Comparison of ENCODE assay signal across 1 cellular context in the genomic region with DNA sequence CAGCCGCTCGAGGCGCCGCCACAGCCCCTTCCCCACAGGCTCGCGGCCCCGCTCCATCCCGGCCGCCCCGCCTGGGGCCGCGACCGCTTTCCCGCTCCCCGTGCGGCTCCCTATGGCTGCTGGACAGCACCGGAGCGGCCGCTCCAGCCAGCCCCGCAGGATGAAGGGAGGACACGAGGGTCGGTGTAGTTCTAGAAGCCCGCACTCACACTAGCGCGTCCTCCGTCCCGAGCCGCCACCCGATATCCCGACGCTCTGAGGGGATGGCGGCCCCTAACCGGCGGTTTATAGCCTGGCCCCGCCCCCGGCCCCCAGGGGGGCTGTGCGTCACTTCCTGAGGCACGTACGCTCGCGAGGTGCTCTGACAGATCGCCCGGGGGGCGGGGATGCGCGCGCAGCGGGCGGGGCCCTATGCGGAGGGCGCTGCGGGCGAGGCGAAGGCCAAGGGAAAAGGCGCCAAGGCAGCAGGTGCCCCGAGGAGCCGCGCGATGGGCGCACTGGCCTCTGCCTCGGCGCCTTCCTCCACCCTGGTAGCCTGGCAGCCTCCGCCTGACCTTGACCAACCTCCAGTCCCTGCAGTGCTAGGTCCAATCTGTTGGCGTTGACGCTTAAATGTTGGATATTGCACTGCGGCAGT.
A peak's percentile ranks its signal among the peaks of the same experiment; 100 is the strongest.
TF ChIP-seq lines count a peak whose summit lies in the region.

Gene TFRC (minus strand): TSS at position 257 of the 637 bp plus-strand sequence. CDS start 4,991 bp downstream, outside the sequence.

TF ChIP-seq in K562, 482 proteins besides CTCF, POLR2A, EP300 and RAD21 (continued from another document and continues in another):
- TF ChIP-seq, protein P1, sequence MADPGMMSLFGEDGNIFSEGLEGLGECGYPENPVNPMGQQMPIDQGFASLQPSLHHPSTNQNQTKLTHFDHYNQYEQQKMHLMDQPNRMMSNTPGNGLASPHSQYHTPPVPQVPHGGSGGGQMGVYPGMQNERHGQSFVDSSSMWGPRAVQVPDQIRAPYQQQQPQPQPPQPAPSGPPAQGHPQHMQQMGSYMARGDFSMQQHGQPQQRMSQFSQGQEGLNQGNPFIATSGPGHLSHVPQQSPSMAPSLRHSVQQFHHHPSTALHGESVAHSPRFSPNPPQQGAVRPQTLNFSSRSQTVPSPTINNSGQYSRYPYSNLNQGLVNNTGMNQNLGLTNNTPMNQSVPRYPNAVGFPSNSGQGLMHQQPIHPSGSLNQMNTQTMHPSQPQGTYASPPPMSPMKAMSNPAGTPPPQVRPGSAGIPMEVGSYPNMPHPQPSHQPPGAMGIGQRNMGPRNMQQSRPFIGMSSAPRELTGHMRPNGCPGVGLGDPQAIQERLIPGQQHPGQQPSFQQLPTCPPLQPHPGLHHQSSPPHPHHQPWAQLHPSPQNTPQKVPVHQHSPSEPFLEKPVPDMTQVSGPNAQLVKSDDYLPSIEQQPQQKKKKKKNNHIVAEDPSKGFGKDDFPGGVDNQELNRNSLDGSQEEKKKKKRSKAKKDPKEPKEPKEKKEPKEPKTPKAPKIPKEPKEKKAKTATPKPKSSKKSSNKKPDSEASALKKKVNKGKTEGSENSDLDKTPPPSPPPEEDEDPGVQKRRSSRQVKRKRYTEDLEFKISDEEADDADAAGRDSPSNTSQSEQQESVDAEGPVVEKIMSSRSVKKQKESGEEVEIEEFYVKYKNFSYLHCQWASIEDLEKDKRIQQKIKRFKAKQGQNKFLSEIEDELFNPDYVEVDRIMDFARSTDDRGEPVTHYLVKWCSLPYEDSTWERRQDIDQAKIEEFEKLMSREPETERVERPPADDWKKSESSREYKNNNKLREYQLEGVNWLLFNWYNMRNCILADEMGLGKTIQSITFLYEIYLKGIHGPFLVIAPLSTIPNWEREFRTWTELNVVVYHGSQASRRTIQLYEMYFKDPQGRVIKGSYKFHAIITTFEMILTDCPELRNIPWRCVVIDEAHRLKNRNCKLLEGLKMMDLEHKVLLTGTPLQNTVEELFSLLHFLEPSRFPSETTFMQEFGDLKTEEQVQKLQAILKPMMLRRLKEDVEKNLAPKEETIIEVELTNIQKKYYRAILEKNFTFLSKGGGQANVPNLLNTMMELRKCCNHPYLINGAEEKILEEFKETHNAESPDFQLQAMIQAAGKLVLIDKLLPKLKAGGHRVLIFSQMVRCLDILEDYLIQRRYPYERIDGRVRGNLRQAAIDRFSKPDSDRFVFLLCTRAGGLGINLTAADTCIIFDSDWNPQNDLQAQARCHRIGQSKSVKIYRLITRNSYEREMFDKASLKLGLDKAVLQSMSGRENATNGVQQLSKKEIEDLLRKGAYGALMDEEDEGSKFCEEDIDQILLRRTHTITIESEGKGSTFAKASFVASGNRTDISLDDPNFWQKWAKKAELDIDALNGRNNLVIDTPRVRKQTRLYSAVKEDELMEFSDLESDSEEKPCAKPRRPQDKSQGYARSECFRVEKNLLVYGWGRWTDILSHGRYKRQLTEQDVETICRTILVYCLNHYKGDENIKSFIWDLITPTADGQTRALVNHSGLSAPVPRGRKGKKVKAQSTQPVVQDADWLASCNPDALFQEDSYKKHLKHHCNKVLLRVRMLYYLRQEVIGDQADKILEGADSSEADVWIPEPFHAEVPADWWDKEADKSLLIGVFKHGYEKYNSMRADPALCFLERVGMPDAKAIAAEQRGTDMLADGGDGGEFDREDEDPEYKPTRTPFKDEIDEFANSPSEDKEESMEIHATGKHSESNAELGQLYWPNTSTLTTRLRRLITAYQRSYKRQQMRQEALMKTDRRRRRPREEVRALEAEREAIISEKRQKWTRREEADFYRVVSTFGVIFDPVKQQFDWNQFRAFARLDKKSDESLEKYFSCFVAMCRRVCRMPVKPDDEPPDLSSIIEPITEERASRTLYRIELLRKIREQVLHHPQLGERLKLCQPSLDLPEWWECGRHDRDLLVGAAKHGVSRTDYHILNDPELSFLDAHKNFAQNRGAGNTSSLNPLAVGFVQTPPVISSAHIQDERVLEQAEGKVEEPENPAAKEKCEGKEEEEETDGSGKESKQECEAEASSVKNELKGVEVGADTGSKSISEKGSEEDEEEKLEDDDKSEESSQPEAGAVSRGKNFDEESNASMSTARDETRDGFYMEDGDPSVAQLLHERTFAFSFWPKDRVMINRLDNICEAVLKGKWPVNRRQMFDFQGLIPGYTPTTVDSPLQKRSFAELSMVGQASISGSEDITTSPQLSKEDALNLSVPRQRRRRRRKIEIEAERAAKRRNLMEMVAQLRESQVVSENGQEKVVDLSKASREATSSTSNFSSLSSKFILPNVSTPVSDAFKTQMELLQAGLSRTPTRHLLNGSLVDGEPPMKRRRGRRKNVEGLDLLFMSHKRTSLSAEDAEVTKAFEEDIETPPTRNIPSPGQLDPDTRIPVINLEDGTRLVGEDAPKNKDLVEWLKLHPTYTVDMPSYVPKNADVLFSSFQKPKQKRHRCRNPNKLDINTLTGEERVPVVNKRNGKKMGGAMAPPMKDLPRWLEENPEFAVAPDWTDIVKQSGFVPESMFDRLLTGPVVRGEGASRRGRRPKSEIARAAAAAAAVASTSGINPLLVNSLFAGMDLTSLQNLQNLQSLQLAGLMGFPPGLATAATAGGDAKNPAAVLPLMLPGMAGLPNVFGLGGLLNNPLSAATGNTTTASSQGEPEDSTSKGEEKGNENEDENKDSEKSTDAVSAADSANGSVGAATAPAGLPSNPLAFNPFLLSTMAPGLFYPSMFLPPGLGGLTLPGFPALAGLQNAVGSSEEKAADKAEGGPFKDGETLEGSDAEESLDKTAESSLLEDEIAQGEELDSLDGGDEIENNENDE (IDR thresholded peaks at IDR 0.05; ENCODE audit: low read depth, low read length) = no peak
- TF ChIP-seq GTF2F1 (IDR thresholded peaks at IDR 0.05; ENCODE audit: low read depth, low read length) (peak; percentile 97), ARID2 (IDR thresholded peaks at IDR 0.05) (no peak), ZNF184 (CRISPR knock-in tag; IDR thresholded peaks at IDR 0.05) (no peak), IFI16 (CRISPR knock-in tag; IDR thresholded peaks at IDR 0.05) (no peak), ETS1 (conservative IDR thresholded peaks at IDR 0.05; ENCODE audit: control insufficient read depth, low read depth, low read length) (peak; percentile 92), CEBPG (CRISPR knock-in tag; IDR thresholded peaks at IDR 0.05) (0 out of 2 replicates have a peak, but pooled peaks have one; percentile 22), CEBPG (tag; conservative IDR thresholded peaks at IDR 0.05 in 1 of 2, IDR thresholded peaks at IDR 0.05 in 1 of 2) (no peak), TCF15 (CRISPR knock-in tag; IDR thresholded peaks at IDR 0.05) (no peak), TSC22D4 (tag; IDR thresholded peaks at IDR 0.05) (no peak)
- TF ChIP-seq, protein P2, sequence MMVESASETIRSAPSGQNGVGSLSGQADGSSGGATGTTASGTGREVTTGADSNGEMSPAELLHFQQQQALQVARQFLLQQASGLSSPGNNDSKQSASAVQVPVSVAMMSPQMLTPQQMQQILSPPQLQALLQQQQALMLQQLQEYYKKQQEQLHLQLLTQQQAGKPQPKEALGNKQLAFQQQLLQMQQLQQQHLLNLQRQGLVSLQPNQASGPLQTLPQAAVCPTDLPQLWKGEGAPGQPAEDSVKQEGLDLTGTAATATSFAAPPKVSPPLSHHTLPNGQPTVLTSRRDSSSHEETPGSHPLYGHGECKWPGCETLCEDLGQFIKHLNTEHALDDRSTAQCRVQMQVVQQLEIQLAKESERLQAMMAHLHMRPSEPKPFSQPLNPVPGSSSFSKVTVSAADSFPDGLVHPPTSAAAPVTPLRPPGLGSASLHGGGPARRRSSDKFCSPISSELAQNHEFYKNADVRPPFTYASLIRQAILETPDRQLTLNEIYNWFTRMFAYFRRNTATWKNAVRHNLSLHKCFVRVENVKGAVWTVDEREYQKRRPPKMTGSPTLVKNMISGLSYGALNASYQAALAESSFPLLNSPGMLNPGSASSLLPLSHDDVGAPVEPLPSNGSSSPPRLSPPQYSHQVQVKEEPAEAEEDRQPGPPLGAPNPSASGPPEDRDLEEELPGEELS (CRISPR knock-in tag; IDR thresholded peaks at IDR 0.05; ENCODE audit: borderline replicate concordance) = 0 out of 2 replicates have a peak, but pooled peaks have one; percentile 68
- TF ChIP-seq, protein P3, sequence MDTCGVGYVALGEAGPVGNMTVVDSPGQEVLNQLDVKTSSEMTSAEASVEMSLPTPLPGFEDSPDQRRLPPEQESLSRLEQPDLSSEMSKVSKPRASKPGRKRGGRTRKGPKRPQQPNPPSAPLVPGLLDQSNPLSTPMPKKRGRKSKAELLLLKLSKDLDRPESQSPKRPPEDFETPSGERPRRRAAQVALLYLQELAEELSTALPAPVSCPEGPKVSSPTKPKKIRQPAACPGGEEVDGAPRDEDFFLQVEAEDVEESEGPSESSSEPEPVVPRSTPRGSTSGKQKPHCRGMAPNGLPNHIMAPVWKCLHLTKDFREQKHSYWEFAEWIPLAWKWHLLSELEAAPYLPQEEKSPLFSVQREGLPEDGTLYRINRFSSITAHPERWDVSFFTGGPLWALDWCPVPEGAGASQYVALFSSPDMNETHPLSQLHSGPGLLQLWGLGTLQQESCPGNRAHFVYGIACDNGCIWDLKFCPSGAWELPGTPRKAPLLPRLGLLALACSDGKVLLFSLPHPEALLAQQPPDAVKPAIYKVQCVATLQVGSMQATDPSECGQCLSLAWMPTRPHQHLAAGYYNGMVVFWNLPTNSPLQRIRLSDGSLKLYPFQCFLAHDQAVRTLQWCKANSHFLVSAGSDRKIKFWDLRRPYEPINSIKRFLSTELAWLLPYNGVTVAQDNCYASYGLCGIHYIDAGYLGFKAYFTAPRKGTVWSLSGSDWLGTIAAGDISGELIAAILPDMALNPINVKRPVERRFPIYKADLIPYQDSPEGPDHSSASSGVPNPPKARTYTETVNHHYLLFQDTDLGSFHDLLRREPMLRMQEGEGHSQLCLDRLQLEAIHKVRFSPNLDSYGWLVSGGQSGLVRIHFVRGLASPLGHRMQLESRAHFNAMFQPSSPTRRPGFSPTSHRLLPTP (IDR thresholded peaks at IDR 0.05; ENCODE audit: borderline replicate concordance, extremely low read depth, insufficient read length) = no peak
- TF ChIP-seq, protein P4, sequence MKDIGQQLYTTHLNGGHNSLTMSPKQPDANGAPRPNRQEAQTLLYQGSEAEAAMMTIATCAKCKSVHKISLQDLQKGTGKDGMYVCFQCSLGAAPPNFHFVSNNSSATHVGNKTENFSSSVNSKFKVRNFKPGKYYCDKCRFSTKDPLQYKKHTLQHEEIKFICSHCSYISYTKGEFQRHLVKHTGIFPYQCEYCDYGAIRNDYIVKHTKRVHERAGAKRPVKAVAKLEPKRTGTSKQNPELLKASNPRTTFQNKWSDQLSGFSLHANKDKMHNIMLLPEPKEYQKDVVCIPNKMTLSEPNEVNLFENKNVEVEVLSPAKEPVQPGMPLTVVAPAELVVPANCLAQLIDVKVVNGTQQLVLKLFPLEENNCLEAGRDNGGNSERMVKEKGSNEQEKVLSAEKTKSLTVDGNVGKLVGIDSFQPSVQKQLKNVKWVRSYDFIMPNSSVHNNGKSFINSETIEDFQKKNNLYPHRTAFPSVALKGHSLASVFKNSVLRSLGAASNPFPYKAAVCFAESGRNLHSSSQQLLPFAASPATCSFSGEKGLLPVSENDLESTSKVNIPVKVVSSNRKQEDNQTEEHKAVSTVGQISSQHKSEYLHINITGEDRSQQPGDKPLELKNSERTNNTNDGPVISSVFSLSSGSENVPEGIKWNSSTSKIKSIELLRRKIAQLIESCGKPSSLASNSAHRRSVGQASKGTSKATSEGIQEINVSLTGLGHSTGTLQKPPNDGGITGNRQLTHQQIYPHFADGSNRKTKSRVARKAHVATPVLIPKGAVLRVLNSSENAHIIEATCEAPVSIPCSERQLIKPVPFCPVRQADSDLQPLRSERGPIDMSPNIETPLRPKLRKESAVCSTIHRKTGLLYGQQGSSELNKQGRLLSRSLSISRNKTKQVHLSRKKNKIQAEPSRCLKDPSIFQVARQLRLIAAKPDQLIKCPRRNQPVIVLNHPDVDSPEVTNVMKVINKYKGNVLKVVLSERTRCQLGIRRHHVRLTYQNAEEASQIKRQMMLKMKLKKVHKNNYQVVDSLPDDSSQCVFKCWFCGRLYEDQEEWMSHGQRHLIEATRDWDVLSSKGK (CRISPR knock-in tag; IDR thresholded peaks at IDR 0.05) = no peak
